Comparison of ENCODE assay signal across 2 cellular contexts in the genomic region with DNA sequence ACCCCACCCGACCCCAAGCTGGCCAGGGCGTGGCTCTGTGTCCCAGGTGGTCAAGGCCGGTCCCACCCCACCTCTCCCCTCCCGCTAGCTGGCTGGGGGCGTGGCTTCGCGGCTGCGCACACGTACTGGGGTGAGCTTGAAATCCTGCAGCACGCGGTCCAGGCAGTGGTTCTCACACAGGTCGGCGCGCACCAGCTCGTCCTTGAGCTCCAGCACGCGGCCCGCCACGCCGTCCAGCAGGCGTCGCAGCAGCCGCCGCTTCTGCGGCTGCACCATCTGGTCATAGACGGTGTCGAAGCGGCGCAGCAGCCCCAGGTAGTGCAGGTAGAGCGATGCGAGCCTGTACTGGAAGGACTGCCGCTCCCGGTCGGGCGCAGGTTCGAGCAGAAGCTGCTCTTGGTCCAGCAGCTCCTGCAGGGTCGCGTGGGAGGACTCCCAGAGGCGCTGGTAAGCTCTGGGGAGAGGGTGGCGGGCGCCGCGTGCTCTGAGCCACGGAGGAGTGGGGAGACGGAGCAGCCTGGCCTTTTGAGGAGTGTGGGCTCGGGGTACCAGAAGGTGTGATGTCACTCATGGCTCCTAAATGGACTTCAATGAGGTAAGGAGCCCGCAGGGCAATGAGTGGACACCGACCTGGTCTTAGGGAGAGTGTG.
TF ChIP-seq lines count a peak whose summit lies in the region.

No MANE protein-coding gene starts in this region.

TF ChIP-seq in GM23338, 12 proteins besides CTCF, POLR2A, EP300 and RAD21:
- TF ChIP-seq JUNB (IDR thresholded peaks at IDR 0.05; ENCODE audit: unreplicated experiment) = no peak
- no peak for TF ChIP-seq STAT1 (IDR thresholded peaks at IDR 0.05; ENCODE audit: unreplicated experiment)
- TF ChIP-seq EZH2phosphoT487 (IDR thresholded peaks at IDR 0.05; ENCODE audit: unreplicated experiment) = no peak
- TF ChIP-seq POLR2AphosphoS5 (IDR thresholded peaks at IDR 0.05; ENCODE audit: low read depth) = no peak
- TF ChIP-seq NANOG (IDR thresholded peaks at IDR 0.05; ENCODE audit: borderline replicate concordance) = no peak

TF ChIP-seq in K562, 482 proteins besides CTCF, POLR2A, EP300 and RAD21 (continues in another document):
- TF ChIP-seq STAG1 (CRISPR knock-in tag; IDR thresholded peaks at IDR 0.05; ENCODE audit: borderline replicate concordance) = 0 out of 2 replicates have a peak, but pooled peaks have one; percentile 16
- no peak for TF ChIP-seq ESRRB (CRISPR knock-in tag; IDR thresholded peaks at IDR 0.05; ENCODE audit: borderline replicate concordance)
- TF ChIP-seq MLLT1 (IDR thresholded peaks at IDR 0.05) = no peak
- TF ChIP-seq PTBP1 (IDR thresholded peaks at IDR 0.05; ENCODE audit: low read depth, low read length) = no peak
- no peak for TF ChIP-seq JUNB (CRISPR knock-in tag; conservative IDR thresholded peaks at IDR 0.05)
- TF ChIP-seq CBFB (CRISPR knock-in tag; IDR thresholded peaks at IDR 0.05) = peak; percentile 71; the same call in 1 of the 2 replicates
- no peak for TF ChIP-seq USF1 (CRISPR knock-in tag; IDR thresholded peaks at IDR 0.05)
- no peak for TF ChIP-seq HNRNPH1 (optimal IDR thresholded peaks at IDR 0.05; ENCODE audit: low read depth, low read length)
- no peak; the same call in 1 of the 2 replicates for TF ChIP-seq SAFB (IDR thresholded peaks at IDR 0.05; ENCODE audit: borderline replicate concordance, low read depth, low read length)
- peak; percentile 78; the same call in 1 of the 2 replicates for TF ChIP-seq EHMT2 (IDR thresholded peaks at IDR 0.05)
- no peak for TF ChIP-seq NR4A1 (CRISPR knock-in tag; IDR thresholded peaks at IDR 0.05)
- no peak for TF ChIP-seq NR4A1 (tag; IDR thresholded peaks at IDR 0.05)
- no peak for TF ChIP-seq BMI1 (IDR thresholded peaks at IDR 0.05; ENCODE audit: low read length)
- TF ChIP-seq SMAD2 (IDR thresholded peaks at IDR 0.05; ENCODE audit: low read depth, low read length) = no peak
- no peak for TF ChIP-seq GTF2F1 (IDR thresholded peaks at IDR 0.05; ENCODE audit: low read depth, low read length)
- no peak for TF ChIP-seq SMAD1 (IDR thresholded peaks at IDR 0.05; ENCODE audit: low read depth, low read length, partially characterized antibody)
- no peak for TF ChIP-seq TBP (optimal IDR thresholded peaks at IDR 0.05; ENCODE audit: low read depth, low read length)
- TF ChIP-seq, protein P1, sequence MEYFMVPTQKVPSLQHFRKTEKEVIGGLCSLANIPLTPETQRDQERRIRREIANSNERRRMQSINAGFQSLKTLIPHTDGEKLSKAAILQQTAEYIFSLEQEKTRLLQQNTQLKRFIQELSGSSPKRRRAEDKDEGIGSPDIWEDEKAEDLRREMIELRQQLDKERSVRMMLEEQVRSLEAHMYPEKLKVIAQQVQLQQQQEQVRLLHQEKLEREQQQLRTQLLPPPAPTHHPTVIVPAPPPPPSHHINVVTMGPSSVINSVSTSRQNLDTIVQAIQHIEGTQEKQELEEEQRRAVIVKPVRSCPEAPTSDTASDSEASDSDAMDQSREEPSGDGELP (CRISPR knock-in tag; IDR thresholded peaks at IDR 0.05; ENCODE audit: borderline replicate concordance) = peak; percentile 55; the same call in 1 of the 2 replicates
- TF ChIP-seq PHB (CRISPR knock-in tag; IDR thresholded peaks at IDR 0.05) = no peak
- TF ChIP-seq ZNF165 (CRISPR knock-in tag; IDR thresholded peaks at IDR 0.05; ENCODE audit: borderline replicate concordance) = no peak
- peak; percentile 38; the same call in 1 of the 2 replicates for TF ChIP-seq CTBP1 (IDR thresholded peaks at IDR 0.05; ENCODE audit: borderline replicate concordance)
- TF ChIP-seq ATF3 (IDR thresholded peaks at IDR 0.05) = no peak
- no peak for TF ChIP-seq ATF3 (CRISPR knock-in tag; conservative IDR thresholded peaks at IDR 0.05)
- no peak for TF ChIP-seq PTRF (tag; IDR thresholded peaks at IDR 0.05)
- TF ChIP-seq HDAC8 (tag; IDR thresholded peaks at IDR 0.05) = no peak
- no peak for TF ChIP-seq JUND (IDR thresholded peaks at IDR 0.05; ENCODE audit: borderline replicate concordance, low read depth, low read length)
- TF ChIP-seq JUND (tag; IDR thresholded peaks at IDR 0.05; ENCODE audit: borderline replicate concordance, low read depth, low read length) = no peak
- TF ChIP-seq KDM4B (IDR thresholded peaks at IDR 0.05; ENCODE audit: borderline replicate concordance in 2 of 2, low read depth in 1 of 2) = no peak
- no peak for TF ChIP-seq KDM1A (IDR thresholded peaks at IDR 0.05)
- TF ChIP-seq ZNF77 (CRISPR knock-in tag; IDR thresholded peaks at IDR 0.05) = no peak
- TF ChIP-seq HMBOX1 (IDR thresholded peaks at IDR 0.05) = no peak
- TF ChIP-seq SRSF9 (IDR thresholded peaks at IDR 0.05; ENCODE audit: borderline replicate concordance, low read depth, low read length) = no peak
- TF ChIP-seq CBFA2T3 (IDR thresholded peaks at IDR 0.05) = no peak
- no peak for TF ChIP-seq ZNF398 (CRISPR knock-in tag; IDR thresholded peaks at IDR 0.05)
- TF ChIP-seq, protein P2, sequence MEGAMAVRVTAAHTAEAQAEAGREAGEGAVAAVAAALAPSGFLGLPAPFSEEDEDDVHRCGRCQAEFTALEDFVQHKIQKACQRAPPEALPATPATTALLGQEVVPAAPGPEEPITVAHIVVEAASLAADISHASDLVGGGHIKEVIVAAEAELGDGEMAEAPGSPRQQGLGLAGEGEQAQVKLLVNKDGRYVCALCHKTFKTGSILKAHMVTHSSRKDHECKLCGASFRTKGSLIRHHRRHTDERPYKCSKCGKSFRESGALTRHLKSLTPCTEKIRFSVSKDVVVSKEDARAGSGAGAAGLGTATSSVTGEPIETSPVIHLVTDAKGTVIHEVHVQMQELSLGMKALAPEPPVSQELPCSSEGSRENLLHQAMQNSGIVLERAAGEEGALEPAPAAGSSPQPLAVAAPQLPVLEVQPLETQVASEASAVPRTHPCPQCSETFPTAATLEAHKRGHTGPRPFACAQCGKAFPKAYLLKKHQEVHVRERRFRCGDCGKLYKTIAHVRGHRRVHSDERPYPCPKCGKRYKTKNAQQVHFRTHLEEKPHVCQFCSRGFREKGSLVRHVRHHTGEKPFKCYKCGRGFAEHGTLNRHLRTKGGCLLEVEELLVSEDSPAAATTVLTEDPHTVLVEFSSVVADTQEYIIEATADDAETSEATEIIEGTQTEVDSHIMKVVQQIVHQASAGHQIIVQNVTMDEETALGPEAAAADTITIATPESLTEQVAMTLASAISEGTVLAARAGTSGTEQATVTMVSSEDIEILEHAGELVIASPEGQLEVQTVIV (CRISPR knock-in tag; IDR thresholded peaks at IDR 0.05; ENCODE audit: borderline replicate concordance) = no peak
- no peak for TF ChIP-seq RBM14 (IDR thresholded peaks at IDR 0.05; ENCODE audit: borderline replicate concordance, insufficient read depth, low read depth, low read length)
- TF ChIP-seq PRMT5 (CRISPR knock-in tag; IDR thresholded peaks at IDR 0.05) = no peak
- TF ChIP-seq HMG20A (CRISPR knock-in tag; conservative IDR thresholded peaks at IDR 0.05) = no peak
- TF ChIP-seq KDM2B (CRISPR knock-in tag; IDR thresholded peaks at IDR 0.05) = no peak
- no peak for TF ChIP-seq TBL1XR1 (IDR thresholded peaks at IDR 0.05; ENCODE audit: low read length in 2 of 2)
- TF ChIP-seq FUS (optimal IDR thresholded peaks at IDR 0.05; ENCODE audit: low read depth, low read length) = no peak
- TF ChIP-seq, protein P3, sequence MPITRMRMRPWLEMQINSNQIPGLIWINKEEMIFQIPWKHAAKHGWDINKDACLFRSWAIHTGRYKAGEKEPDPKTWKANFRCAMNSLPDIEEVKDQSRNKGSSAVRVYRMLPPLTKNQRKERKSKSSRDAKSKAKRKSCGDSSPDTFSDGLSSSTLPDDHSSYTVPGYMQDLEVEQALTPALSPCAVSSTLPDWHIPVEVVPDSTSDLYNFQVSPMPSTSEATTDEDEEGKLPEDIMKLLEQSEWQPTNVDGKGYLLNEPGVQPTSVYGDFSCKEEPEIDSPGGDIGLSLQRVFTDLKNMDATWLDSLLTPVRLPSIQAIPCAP (CRISPR knock-in tag; IDR thresholded peaks at IDR 0.05; ENCODE audit: borderline replicate concordance) = no peak
- TF ChIP-seq THRB (CRISPR knock-in tag; conservative IDR thresholded peaks at IDR 0.05) = no peak
- TF ChIP-seq, protein P4, sequence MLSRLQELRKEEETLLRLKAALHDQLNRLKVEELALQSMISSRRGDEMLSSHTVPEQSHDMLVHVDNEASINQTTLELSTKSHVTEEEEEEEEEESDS (CRISPR knock-in tag; IDR thresholded peaks at IDR 0.05) = no peak
- no peak for TF ChIP-seq SMAD4 (CRISPR knock-in tag; conservative IDR thresholded peaks at IDR 0.05)
- TF ChIP-seq RFX7 (CRISPR knock-in tag; IDR thresholded peaks at IDR 0.05) = no peak
- no peak for TF ChIP-seq PPARD (CRISPR knock-in tag; IDR thresholded peaks at IDR 0.05)
- no peak for TF ChIP-seq RFX1 (IDR thresholded peaks at IDR 0.05)
- TF ChIP-seq, protein P5, sequence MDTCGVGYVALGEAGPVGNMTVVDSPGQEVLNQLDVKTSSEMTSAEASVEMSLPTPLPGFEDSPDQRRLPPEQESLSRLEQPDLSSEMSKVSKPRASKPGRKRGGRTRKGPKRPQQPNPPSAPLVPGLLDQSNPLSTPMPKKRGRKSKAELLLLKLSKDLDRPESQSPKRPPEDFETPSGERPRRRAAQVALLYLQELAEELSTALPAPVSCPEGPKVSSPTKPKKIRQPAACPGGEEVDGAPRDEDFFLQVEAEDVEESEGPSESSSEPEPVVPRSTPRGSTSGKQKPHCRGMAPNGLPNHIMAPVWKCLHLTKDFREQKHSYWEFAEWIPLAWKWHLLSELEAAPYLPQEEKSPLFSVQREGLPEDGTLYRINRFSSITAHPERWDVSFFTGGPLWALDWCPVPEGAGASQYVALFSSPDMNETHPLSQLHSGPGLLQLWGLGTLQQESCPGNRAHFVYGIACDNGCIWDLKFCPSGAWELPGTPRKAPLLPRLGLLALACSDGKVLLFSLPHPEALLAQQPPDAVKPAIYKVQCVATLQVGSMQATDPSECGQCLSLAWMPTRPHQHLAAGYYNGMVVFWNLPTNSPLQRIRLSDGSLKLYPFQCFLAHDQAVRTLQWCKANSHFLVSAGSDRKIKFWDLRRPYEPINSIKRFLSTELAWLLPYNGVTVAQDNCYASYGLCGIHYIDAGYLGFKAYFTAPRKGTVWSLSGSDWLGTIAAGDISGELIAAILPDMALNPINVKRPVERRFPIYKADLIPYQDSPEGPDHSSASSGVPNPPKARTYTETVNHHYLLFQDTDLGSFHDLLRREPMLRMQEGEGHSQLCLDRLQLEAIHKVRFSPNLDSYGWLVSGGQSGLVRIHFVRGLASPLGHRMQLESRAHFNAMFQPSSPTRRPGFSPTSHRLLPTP (IDR thresholded peaks at IDR 0.05; ENCODE audit: borderline replicate concordance, extremely low read depth, insufficient read length) = no peak
- no peak for TF ChIP-seq SRSF1 (IDR thresholded peaks at IDR 0.05; ENCODE audit: low read depth, low read length)
- TF ChIP-seq ZBTB17 (CRISPR knock-in tag; IDR thresholded peaks at IDR 0.05) = no peak
- no peak for TF ChIP-seq NR2C1 (IDR thresholded peaks at IDR 0.05)
- TF ChIP-seq NR2C1 (tag; IDR thresholded peaks at IDR 0.05) = no peak
- TF ChIP-seq SMARCA5 (IDR thresholded peaks at IDR 0.05) = no peak
